In genomic region chr16:28606291-28607115, GRCh38 we compare ENCODE assay signal across 23 cellular contexts. TPM values are rescaled to one million over a fixed set of nuclear protein-coding genes. Genes with fewer than 3 reads are reported as not detected.
"Had no signal": no experiment of that assay in that cellular context is flagged by ENCODE, and none has a peak within 500 bp of the region (broad histone marks: within the 10 kb centered on the region; RNA-seq: fewer than 3 reads in every experiment).

No MANE protein-coding gene starts in this region.

- H3K36me3 Mint-ChIP-seq: activated CD8-positive, alpha-beta memory T cell treated with anti-CD3 and anti-CD28 coated beads, Interleukin-2, amount 10 ng/mL, durations not matched to agents 7 days and 5 days; activated naive CD4-positive, alpha-beta T cell treated with anti-CD3 and anti-CD28 coated beads, Interleukin-2, amount 50 U/mL, for 72 hours; T-cell; type B pancreatic cell had no signal

- ATAC-seq: activated CD8-positive, alpha-beta memory T cell treated with anti-CD3 and anti-CD28 coated beads, Interleukin-2, amount 10 ng/mL, durations not matched to agents 7 days and 5 days; activated naive CD4-positive, alpha-beta T cell treated with anti-CD3 and anti-CD28 coated beads, Interleukin-2, amount 50 U/mL, for 72 hours; gastrocnemius medialis; mucosa of descending colon; sciatic nerve; T-cell had no signal

- H3K27ac Mint-ChIP-seq: activated CD4-positive, alpha-beta memory T cell treated with anti-CD3 and anti-CD28 coated beads for 36 hours; activated CD8-positive, alpha-beta memory T cell treated with anti-CD3 and anti-CD28 coated beads, Interleukin-2, amount 10 ng/mL, durations not matched to agents 7 days and 5 days; T-cell; type B pancreatic cell had no signal

- H3K9me3 Mint-ChIP-seq: activated CD4-positive, alpha-beta memory T cell treated with anti-CD3 and anti-CD28 coated beads for 36 hours; activated naive CD4-positive, alpha-beta T cell treated with anti-CD3 and anti-CD28 coated beads, Interleukin-2, amount 50 U/mL, for 72 hours; central memory CD8-positive, alpha-beta T cell; T-cell; type B pancreatic cell had no signal

- H3K9me3 ChIP-seq: colonic mucosa, esophagus squamous epithelium, gastrocnemius medialis, mucosa of descending colon, thoracic aorta had no signal

- H3K36me3 ChIP-seq: colonic mucosa, gastrocnemius medialis, thoracic aorta had no signal

- DNase-seq: activated CD4-positive, alpha-beta memory T cell treated with anti-CD3 and anti-CD28 coated beads for 36 hours; activated CD4-positive, alpha-beta T cell treated with anti-CD3 and anti-CD28 coated beads for 1 hour; activated CD8-positive, alpha-beta memory T cell treated with anti-CD3 and anti-CD28 coated beads, Interleukin-2, amount 10 ng/mL, durations not matched to agents 7 days and 5 days; activated gamma-delta T cell; activated T-cell treated with anti-CD3 and anti-CD28 coated beads for 4 hours; colonic mucosa; esophagus squamous epithelium; gastrocnemius medialis; hypothalamus; mesenchymal stem cell; occipital lobe; stimulated activated CD4-positive, alpha-beta T cell treated with anti-CD3 and anti-CD28 coated beads, Interleukin-4, amount 100 ng/mL, for 1 hour; stimulated activated naive CD4-positive, alpha-beta T cell; T-cell; T-helper 9 cell had no signal

- H3K27me3 Mint-ChIP-seq: activated CD4-positive, alpha-beta memory T cell treated with anti-CD3 and anti-CD28 coated beads for 36 hours; activated CD8-positive, alpha-beta memory T cell treated with anti-CD3 and anti-CD28 coated beads, Interleukin-2, amount 10 ng/mL, durations not matched to agents 7 days and 5 days; central memory CD8-positive, alpha-beta T cell; T-cell had no signal

- H3K27me3 ChIP-seq: colonic mucosa had no signal

- H3K27ac ChIP-seq: colonic mucosa, esophagus squamous epithelium, gastrocnemius medialis, thoracic aorta had no signal

- H3K4me3 Mint-ChIP-seq: activated CD4-positive, alpha-beta memory T cell treated with anti-CD3 and anti-CD28 coated beads for 36 hours; activated CD8-positive, alpha-beta memory T cell treated with anti-CD3 and anti-CD28 coated beads, Interleukin-2, amount 10 ng/mL, durations not matched to agents 7 days and 5 days; central memory CD8-positive, alpha-beta T cell; T-cell; type B pancreatic cell had no signal

- H3K4me3 ChIP-seq: colonic mucosa, esophagus squamous epithelium, gastrocnemius medialis, mucosa of descending colon, thoracic aorta had no signal

RNA-seq across cellular contexts. Expression of gene SULT1A1, which starts 3.3 kb away (rescaled TPM):
- polyA plus RNA-seq: neural cell had no signal

RNA-seq across cellular contexts. Expression of gene SULT1A2, which starts 9.7 kb away (rescaled TPM):
- total RNA-seq: astrocyte, occipital lobe, thoracic aorta had no signal
- polyA plus RNA-seq: neural cell had no signal

RNA-seq across cellular contexts. Expression of gene NPIPB8, which starts 31.4 kb away (rescaled TPM):
- total RNA-seq: astrocyte, occipital lobe, thoracic aorta had no signal
- polyA plus RNA-seq: neural cell had no signal
